15 cellular contexts compared by ENCODE assay signal in genomic region chr6:32095338-32096086, GRCh38. TPM values are rescaled to one million over a fixed set of nuclear protein-coding genes. Genes with fewer than 3 reads are reported as not detected.
DNase-seq lines count a peak whose midpoint lies in the region; ATAC-seq, FAIRE-seq and TF ChIP-seq lines count a peak whose summit lies in the region.
"Had no signal": no experiment of that assay in that cellular context is flagged by ENCODE, and none has a peak within 500 bp of the region (broad histone marks: within the 10 kb centered on the region; RNA-seq: fewer than 3 reads in every experiment).

No MANE protein-coding gene starts in this region.

- no peak overlapping the region for H3K4me2 ChIP-seq in GM23248 (ENCODE audit: unreplicated experiment)

- H3K79me2 ChIP-seq in GM23248 (ENCODE audit: insufficient read depth): no peaks in the 10 kb centered on the region

- no peak for TF ChIP-seq CTCF in Panc1 (IDR thresholded peaks at IDR 0.05)
- peak; percentile 3 for TF ChIP-seq CTCF in fibroblast of pulmonary artery (IDR thresholded peaks at IDR 0.05; ENCODE audit: low read length, missing control alignments)

- BruUV-seq in Panc1 (replicated peaks; lab: Mats Ljungman, UMichigan): no TSS peak

- WGBS in GM23248 (ENCODE audit: low coverage in 1 of 2, low lambda C conversion rate in 2 of 2, missing lambda C conversion rate in 2 of 2), 2 experiments: 91 to 94% methylated on average over 19 to 30 of the region's 30 CpGs

- H3K27me3 ChIP-seq in CD8-positive, alpha-beta memory T cell (ENCODE audit: insufficient read depth, low read length, poor library complexity, severe bottlenecking): peaks cover 26% of the 10 kb centered on the region
- H3K27me3 ChIP-seq in Panc1 (ENCODE audit: control insufficient read depth, insufficient read depth, low read length) (no peaks in the 10 kb centered on the region; the same call in 1 of the 2 replicates), rectal smooth muscle tissue (ENCODE audit: control insufficient read depth, insufficient read depth, low read length) (peaks cover 19% of the 10 kb centered on the region), GM23248 (replicated peaks; ENCODE audit: insufficient read depth) (no peaks in the 10 kb centered on the region)

- H2AFZ ChIP-seq in GM23248: no peak overlapping the region

- CTCF ChIA-PET in CD8-positive, alpha-beta memory T cell (lab: Charles Lee): interaction anchor here (1.1 kb wide), 1 partner anchor 10 kb away, joined by 4 read pairs; no protein-coding TSS in a partner anchor
- CTCF ChIA-PET in Panc1 (lab: Charles Lee): interaction anchor here (0.5 kb wide), 1 partner anchor 9 kb away, joined by 3 read pairs; no protein-coding TSS in a partner anchor
- CTCF ChIA-PET in activated CD8-positive, alpha-beta T cell treated with anti-CD3 and anti-CD28 coated beads, Interleukin-2, amount 10 ng/mL, durations not matched to agents 7 days and 5 days (lab: Charles Lee): no interaction called here

- DNase-seq in CD8-positive, alpha-beta memory T cell: no peak
- DNase-seq in Panc1 (ENCODE audit: low read depth, low spot score): no peak
- no peak for DNase-seq in fibroblast of pulmonary artery (ENCODE audit: low read depth)
- no peak for DNase-seq in GM19239 (ENCODE audit: insufficient read length, low spot score)
- no peak for DNase-seq in GM23248
- DNase-seq in activated CD8-positive, alpha-beta T cell treated with anti-CD3 and anti-CD28 coated beads, Interleukin-2, amount 10 ng/mL, durations not matched to agents 7 days and 5 days: no peak
- DNase-seq: activated T-cell treated with anti-CD3 and anti-CD28 coated beads, Interleukin-2, amount 50 U/mL, for 4 hours; HFFc6; hypothalamus; NCI-H2029 had no signal

- H3K4me3 ChIP-seq in CD8-positive, alpha-beta memory T cell (ENCODE audit: low read length): no peak overlapping the region
- no peak overlapping the region for H3K4me3 ChIP-seq in Panc1 (ENCODE audit: low read depth in 2 of 2, low read length in 2 of 2)
- no peak overlapping the region for H3K4me3 ChIP-seq in fibroblast of pulmonary artery (replicated peaks; ENCODE audit: low read depth, low read length)
- peak overlapping the region; percentile 41 for H3K4me3 ChIP-seq in rectal smooth muscle tissue (ENCODE audit: low read length)
- H3K4me3 ChIP-seq in GM23248: no peak overlapping the region
- H3K4me3 ChIP-seq: SK-N-MC had no signal

- peaks cover 30% of the 10 kb centered on the region for H3F3A ChIP-seq in GM23248 (ENCODE audit: insufficient read depth)

- no peak overlapping the region for H3K27ac ChIP-seq in CD8-positive, alpha-beta memory T cell (ENCODE audit: low read depth, low read length)
- H3K27ac ChIP-seq in Panc1 (ENCODE audit: low read length) (no peak overlapping the region), rectal smooth muscle tissue (ENCODE audit: low read depth, low read length) (no peak overlapping the region), GM23248 (no peak overlapping the region)
- H3K27ac ChIP-seq: SK-N-MC had no signal

- peaks cover 42 to 48% of the 10 kb centered on the region in 2 donors for H3K27me3 Mint-ChIP-seq in CD8-positive, alpha-beta memory T cell
- H3K27me3 Mint-ChIP-seq in activated CD8-positive, alpha-beta T cell treated with anti-CD3 and anti-CD28 coated beads, Interleukin-2, amount 10 ng/mL, durations not matched to agents 7 days and 5 days (ENCODE audit: low read depth): peaks cover 47% of the 10 kb centered on the region

- ATAC-seq in Panc1: peak; percentile 22
- ATAC-seq in activated CD8-positive, alpha-beta T cell treated with anti-CD3 and anti-CD28 coated beads, Interleukin-2, amount 10 ng/mL, durations not matched to agents 7 days and 5 days: no peak

- H3K27ac Mint-ChIP-seq in CD8-positive, alpha-beta memory T cell: no peak overlapping the region
- no peak overlapping the region for H3K27ac Mint-ChIP-seq in activated CD8-positive, alpha-beta T cell treated with anti-CD3 and anti-CD28 coated beads, Interleukin-2, amount 10 ng/mL, durations not matched to agents 7 days and 5 days
- H3K27ac Mint-ChIP-seq: HFFc6, memory B cell had no signal

- no peaks in the 10 kb centered on the region for H3K9me3 ChIP-seq in CD8-positive, alpha-beta memory T cell (ENCODE audit: low read length)
- H3K9me3 ChIP-seq in Panc1 (ENCODE audit: control insufficient read depth, insufficient read depth, low read depth, low read length) (no peaks in the 10 kb centered on the region), GM23248 (ENCODE audit: low read depth) (no peaks in the 10 kb centered on the region)

- peak overlapping the region in 4 of 7 donors; percentile 24 to 44 (median 34) for H3K4me3 Mint-ChIP-seq in CD8-positive, alpha-beta memory T cell
- H3K4me3 Mint-ChIP-seq in activated CD8-positive, alpha-beta T cell treated with anti-CD3 and anti-CD28 coated beads, Interleukin-2, amount 10 ng/mL, durations not matched to agents 7 days and 5 days: no peak overlapping the region
- H3K4me3 Mint-ChIP-seq: activated T-cell treated with anti-CD3 and anti-CD28 coated beads, Interleukin-2, amount 50 U/mL, for 4 hours; HFFc6; memory B cell had no signal

- intact Hi-C loops in Panc1 (cut with micrococcal nuclease; ENCODE audit: unreplicated experiment): no loop called here

- no peaks in the 10 kb centered on the region for H4K20me1 ChIP-seq in GM23248 (ENCODE audit: insufficient read depth)

- POLR2A ChIA-PET in CD8-positive, alpha-beta memory T cell (lab: Charles Lee): no interaction called here
- POLR2A ChIA-PET in Panc1 (lab: Charles Lee): interaction anchor here (0.7 kb wide), 1 partner anchor 441 kb away, joined by 3 read pairs; no protein-coding TSS in a partner anchor
- POLR2A ChIA-PET in activated CD8-positive, alpha-beta T cell treated with anti-CD3 and anti-CD28 coated beads, Interleukin-2, amount 10 ng/mL, durations not matched to agents 7 days and 5 days (lab: Charles Lee): no interaction called here

- no peaks in the 10 kb centered on the region for H3K36me3 ChIP-seq in CD8-positive, alpha-beta memory T cell (ENCODE audit: insufficient read depth, low read length)
- H3K36me3 ChIP-seq in Panc1 (ENCODE audit: control insufficient read depth, insufficient read depth, low read length) (no peaks in the 10 kb centered on the region), rectal smooth muscle tissue (ENCODE audit: control insufficient read depth, insufficient read depth, low read length) (no peaks in the 10 kb centered on the region), GM23248 (ENCODE audit: low read depth) (no peaks in the 10 kb centered on the region)

- H3K9ac ChIP-seq in rectal smooth muscle tissue (ENCODE audit: low read length) (no peak overlapping the region), GM23248 (no peak overlapping the region)

- no peaks in the 10 kb centered on the region for H3K36me3 Mint-ChIP-seq in CD8-positive, alpha-beta memory T cell
- H3K36me3 Mint-ChIP-seq in activated CD8-positive, alpha-beta T cell treated with anti-CD3 and anti-CD28 coated beads, Interleukin-2, amount 10 ng/mL, durations not matched to agents 7 days and 5 days (ENCODE audit: low read depth): no peaks in the 10 kb centered on the region

- H3K9me2 ChIP-seq in GM23248 (ENCODE audit: insufficient read depth): no peaks in the 10 kb centered on the region

- in situ Hi-C loops in Panc1 (cut with HindIII; ENCODE audit: low pct_unique_long_range_greater_than_20kb, low sequenced_read_pairs): no loop called here
- in situ Hi-C loops in GM23248 (cut with MboI): no loop called here

- FAIRE-seq in GM19239 (lab: Jason Lieb, UNC): no peak
- FAIRE-seq: endometrium had no signal

- H3K4me1 Mint-ChIP-seq in CD8-positive, alpha-beta memory T cell: peaks cover 0 to 4% (median 1%) of the 10 kb centered on the region in 3 donors
- H3K4me1 Mint-ChIP-seq in activated CD8-positive, alpha-beta T cell treated with anti-CD3 and anti-CD28 coated beads, Interleukin-2, amount 10 ng/mL, durations not matched to agents 7 days and 5 days (ENCODE audit: low read depth): no peaks in the 10 kb centered on the region

- no peaks in the 10 kb centered on the region for H3K9me3 Mint-ChIP-seq in CD8-positive, alpha-beta memory T cell
- H3K9me3 Mint-ChIP-seq in activated CD8-positive, alpha-beta T cell treated with anti-CD3 and anti-CD28 coated beads, Interleukin-2, amount 10 ng/mL, durations not matched to agents 7 days and 5 days (ENCODE audit: insufficient read depth): no peaks in the 10 kb centered on the region
- H3K9me3 Mint-ChIP-seq: activated T-cell treated with anti-CD3 and anti-CD28 coated beads, Interleukin-2, amount 50 U/mL, for 4 hours; HFFc6; memory B cell had no signal

- H3K4me1 ChIP-seq in CD8-positive, alpha-beta memory T cell (ENCODE audit: insufficient read depth, low read length): no peaks in the 10 kb centered on the region
- H3K4me1 ChIP-seq in Panc1 (ENCODE audit: control insufficient read depth, insufficient read depth, low read length) (no peaks in the 10 kb centered on the region), rectal smooth muscle tissue (ENCODE audit: control insufficient read depth, insufficient read depth, low read length) (peaks cover 12% of the 10 kb centered on the region), GM23248 (ENCODE audit: insufficient read depth) (peaks cover 16% of the 10 kb centered on the region)

RNA-seq across cellular contexts. Expression of gene TNXB, which starts 13.6 kb away (rescaled TPM):
- total RNA-seq in CD8-positive, alpha-beta memory T cell: 1 to 10 TPM; 2.5 to 4.9 TPM
- polyA plus RNA-seq in CD8-positive, alpha-beta memory T cell: not detected
- total RNA-seq in Panc1 (2021; ENCODE audit: unreplicated experiment): 1.8 TPM
- polyA plus RNA-seq in Panc1 (2012; ENCODE audit: insufficient read length): 0.42 TPM
- 23.5 and 23.8 TPM in 2 replicates for total RNA-seq in GM23248 (2014; rRNA removed; shearing (Covaris generic))
- 5.2 TPM in 2 replicates for polyA plus RNA-seq in GM23248 (2016; fragmentation: Nextera tagmentation; extraction: Ambion mirVana)
- total RNA-seq in activated CD8-positive, alpha-beta T cell treated with anti-CD3 and anti-CD28 coated beads, Interleukin-2, amount 10 ng/mL, durations not matched to agents 7 days and 5 days: 1 to 10 TPM; 3.4 to 4.8 TPM

RNA-seq across cellular contexts. Expression of gene ATF6B, which starts 32.5 kb away (rescaled TPM):
- 10 to 100 TPM; 72.5 to 74.4 TPM for total RNA-seq in CD8-positive, alpha-beta memory T cell
- polyA plus RNA-seq in CD8-positive, alpha-beta memory T cell: 20.7 TPM
- 127 TPM for total RNA-seq in Panc1 (2021; ENCODE audit: unreplicated experiment)
- 121 TPM for polyA plus RNA-seq in Panc1 (2012; ENCODE audit: insufficient read length)
- total RNA-seq in GM23248 (2014; rRNA removed; shearing (Covaris generic)): 33.3 and 37.3 TPM in 2 replicates
- polyA plus RNA-seq in GM23248 (2016; fragmentation: Nextera tagmentation; extraction: Ambion mirVana): 51.7 and 54.1 TPM in 2 replicates
- total RNA-seq in activated CD8-positive, alpha-beta T cell treated with anti-CD3 and anti-CD28 coated beads, Interleukin-2, amount 10 ng/mL, durations not matched to agents 7 days and 5 days: 100 to 1,000 TPM; 107 to 117 TPM

RNA-seq across cellular contexts. Expression of gene FKBPL, which starts 34.6 kb away (rescaled TPM):
- total RNA-seq in CD8-positive, alpha-beta memory T cell: 1 to 10 TPM; 6.8 to 8.1 TPM
- 2.3 TPM for polyA plus RNA-seq in CD8-positive, alpha-beta memory T cell
- total RNA-seq in Panc1 (2021; ENCODE audit: unreplicated experiment): 7.4 TPM
- polyA plus RNA-seq in Panc1 (2012; ENCODE audit: insufficient read length): 6.2 TPM
- 2.9 and 5.3 TPM in 2 replicates for total RNA-seq in GM23248 (2014; rRNA removed; shearing (Covaris generic))
- 6.2 and 6.9 TPM in 2 replicates for polyA plus RNA-seq in GM23248 (2016; fragmentation: Nextera tagmentation; extraction: Ambion mirVana)
- 1 to 10 TPM; 7.0 to 8.5 TPM for total RNA-seq in activated CD8-positive, alpha-beta T cell treated with anti-CD3 and anti-CD28 coated beads, Interleukin-2, amount 10 ng/mL, durations not matched to agents 7 days and 5 days

RNA-seq across cellular contexts. Expression of gene PRRT1, which starts 56.2 kb away (rescaled TPM):
- under 1 TPM; 0.35 to 0.55 TPM for total RNA-seq in CD8-positive, alpha-beta memory T cell
- polyA plus RNA-seq in CD8-positive, alpha-beta memory T cell: 0.72 TPM
- total RNA-seq in Panc1 (2021; ENCODE audit: unreplicated experiment): 1.3 TPM
- 2.7 TPM for polyA plus RNA-seq in Panc1 (2012; ENCODE audit: insufficient read length)
- total RNA-seq in GM23248 (2014; rRNA removed; shearing (Covaris generic)): 1.2 TPM in 1 of 2 replicates, not detected in the other
- polyA plus RNA-seq in GM23248 (2016; fragmentation: Nextera tagmentation; extraction: Ambion mirVana): 2.1 and 2.2 TPM in 2 replicates
- under 1 TPM; 0.37 to 0.45 TPM for total RNA-seq in activated CD8-positive, alpha-beta T cell treated with anti-CD3 and anti-CD28 coated beads, Interleukin-2, amount 10 ng/mL, durations not matched to agents 7 days and 5 days
- total RNA-seq: renal cortical epithelial cell had no signal

RNA-seq across cellular contexts. Expression of gene CYP21A2, which starts 57.3 kb away (rescaled TPM):
- total RNA-seq in CD8-positive, alpha-beta memory T cell: under 1 TPM; 0.37 to 0.40 TPM
- polyA plus RNA-seq in CD8-positive, alpha-beta memory T cell: not detected
- total RNA-seq in Panc1 (2021; ENCODE audit: unreplicated experiment): 1.1 TPM
- not detected for polyA plus RNA-seq in Panc1 (2012; ENCODE audit: insufficient read length)
- not detected in 2 replicates for total RNA-seq in GM23248 (2014; rRNA removed; shearing (Covaris generic))
- polyA plus RNA-seq in GM23248 (2016; fragmentation: Nextera tagmentation; extraction: Ambion mirVana): not detected in 2 replicates
- total RNA-seq in activated CD8-positive, alpha-beta T cell treated with anti-CD3 and anti-CD28 coated beads, Interleukin-2, amount 10 ng/mL, durations not matched to agents 7 days and 5 days: not detected
